In genomic region chr3:32819581-32820348, GRCh38 we compare ENCODE assay signal across 17 cellular contexts. TPM values are rescaled to one million over a fixed set of nuclear protein-coding genes. Genes with fewer than 3 reads are reported as not detected.
A peak's percentile ranks its signal among the peaks of the same experiment; 100 is the strongest.
DNase-seq lines count a peak whose midpoint lies in the region; ATAC-seq and TF ChIP-seq lines count a peak whose summit lies in the region.
"Had no signal": no experiment of that assay in that cellular context is flagged by ENCODE, and none has a peak within 500 bp of the region (broad histone marks: within the 10 kb centered on the region; RNA-seq: fewer than 3 reads in every experiment).

No MANE protein-coding gene starts in this region.

- H3K4me3 ChIP-seq in lower lobe of right lung, result peak overlapping the region; percentile 59

- POLR2A ChIA-PET in RWPE1 (lab: Yijun Ruan, JAX; ENCODE audit: low non-redundant PET), result no interaction called here

- TF ChIP-seq CTCF in brain (conservative IDR thresholded peaks at IDR 0.05), result no peak
- TF ChIP-seq CTCF in lower lobe of right lung (IDR thresholded peaks at IDR 0.05), result no peak
- TF ChIP-seq CTCF in RWPE1 (conservative IDR thresholded peaks at IDR 0.05; ENCODE audit: low read depth), result no peak

- ATAC-seq in activated T-cell treated with anti-CD3 and anti-CD28 coated beads, Interleukin-2, amount 50 U/mL, for 72 hours (replicated peaks in 1 of 2), result no peak
- ATAC-seq in lower lobe of right lung (peak; percentile 50 to 63), GM19463 (IDR thresholded peaks at IDR 0.05; ENCODE audit: unreplicated experiment) (no peak)
- ATAC-seq in stimulated activated effector memory CD8-positive, alpha-beta T cell treated with anti-CD3 and anti-CD28 coated beads, Interleukin-12 subunit alpha, Interleukin-12 subunit beta, amount 100 ng/mL, for 72 hours, result no peak
- ATAC-seq: activated T-cell treated with anti-CD3 and anti-CD28 coated beads, Interleukin-2, amount 50 U/mL, for 4 hours; Panc1; T-cell had no signal

- peak overlapping the region; percentile 76 to 77 for H3K4me3 Mint-ChIP-seq in activated T-cell treated with anti-CD3 and anti-CD28 coated beads, Interleukin-2, amount 50 U/mL, for 72 hours
- peak overlapping the region; percentile 56 to 89 (median 88) for H3K4me3 Mint-ChIP-seq in brain
- H3K4me3 Mint-ChIP-seq in stimulated activated effector memory CD8-positive, alpha-beta T cell treated with anti-CD3 and anti-CD28 coated beads, Interleukin-12 subunit alpha, Interleukin-12 subunit beta, amount 100 ng/mL, for 72 hours, result peak overlapping the region; percentile 65

- H3K36me3 Mint-ChIP-seq in activated T-cell treated with anti-CD3 and anti-CD28 coated beads, Interleukin-2, amount 50 U/mL, for 72 hours (ENCODE audit: insufficient read depth in 2 of 2), result peaks cover 0 to 4% of the 10 kb centered on the region in 2 donors
- H3K36me3 Mint-ChIP-seq in brain, result peaks cover 17% of the 10 kb centered on the region
- no peaks in the 10 kb centered on the region for H3K36me3 Mint-ChIP-seq in stimulated activated effector memory CD8-positive, alpha-beta T cell treated with anti-CD3 and anti-CD28 coated beads, Interleukin-12 subunit alpha, Interleukin-12 subunit beta, amount 100 ng/mL, for 72 hours
- H3K36me3 Mint-ChIP-seq: T-cell had no signal

- H3K27ac Mint-ChIP-seq in activated T-cell treated with anti-CD3 and anti-CD28 coated beads, Interleukin-2, amount 50 U/mL, for 72 hours, result no peak overlapping the region
- peak overlapping the region in 3 of 5 experiments; percentile 21 to 57 (median 44) for H3K27ac Mint-ChIP-seq in brain
- no peak overlapping the region for H3K27ac Mint-ChIP-seq in stimulated activated effector memory CD8-positive, alpha-beta T cell treated with anti-CD3 and anti-CD28 coated beads, Interleukin-12 subunit alpha, Interleukin-12 subunit beta, amount 100 ng/mL, for 72 hours
- H3K27ac Mint-ChIP-seq: dendritic cell treated with granulocyte-macrophage colony-stimulating factor and Interleukin-4, amounts not matched to agents 40 ng/mL and 50 ng/mL, for 4 days; T-cell had no signal

- DNase-seq in activated T-cell treated with anti-CD3 and anti-CD28 coated beads, Interleukin-2, amount 50 U/mL, for 72 hours, result no peak
- DNase-seq in activated T-cell treated with anti-CD3 and anti-CD28 coated beads for 4 hours (no peak), lower lobe of right lung (peak; percentile 71), NCI-H2196 treated with DMSO at 0.1 percent for 48 hours (lab: John Stamatoyannopoulos, UW; ENCODE audit: unreplicated experiment) (no peak), RWPE1 (ENCODE audit: low spot score) (no peak)
- no peak for DNase-seq in stimulated activated effector memory CD8-positive, alpha-beta T cell treated with anti-CD3 and anti-CD28 coated beads, Interleukin-12 subunit alpha, Interleukin-12 subunit beta, amount 100 ng/mL, for 72 hours (ENCODE audit: low spot score in 2 of 2)
- DNase-seq: activated CD4-positive, alpha-beta T cell treated with anti-CD3 and anti-CD28 coated beads for 4 hours; activated T-cell treated with anti-CD3 and anti-CD28 coated beads, Interleukin-2, amount 50 U/mL, for 4 hours; anterior cingulate cortex; NCI-H1048; small intestine; T-cell had no signal

- H3K4me1 Mint-ChIP-seq in activated T-cell treated with anti-CD3 and anti-CD28 coated beads, Interleukin-2, amount 50 U/mL, for 72 hours (ENCODE audit: low read depth), result peaks cover 26% of the 10 kb centered on the region
- H3K4me1 Mint-ChIP-seq in brain, result peaks cover 46% of the 10 kb centered on the region
- peaks cover 1% of the 10 kb centered on the region for H3K4me1 Mint-ChIP-seq in stimulated activated effector memory CD8-positive, alpha-beta T cell treated with anti-CD3 and anti-CD28 coated beads, Interleukin-12 subunit alpha, Interleukin-12 subunit beta, amount 100 ng/mL, for 72 hours

- peaks cover 16% of the 10 kb centered on the region for H3K4me1 ChIP-seq in lower lobe of right lung

- CTCF ChIA-PET in RWPE1 (lab: Yijun Ruan, JAX), result no interaction called here

- H3K36me3 ChIP-seq in lower lobe of right lung, result no peaks in the 10 kb centered on the region

- no peaks in the 10 kb centered on the region for H3K9me3 ChIP-seq in lower lobe of right lung

- peaks cover 60% of the 10 kb centered on the region for H3K27me3 ChIP-seq in lower lobe of right lung (ENCODE audit: low read depth)

- intact Hi-C loops in lower lobe of right lung (cut with DNase I), result no loop called here

- H3K9me3 Mint-ChIP-seq in activated T-cell treated with anti-CD3 and anti-CD28 coated beads, Interleukin-2, amount 50 U/mL, for 72 hours, result no peaks in the 10 kb centered on the region
- peaks cover 4 to 23% (median 6%) of the 10 kb centered on the region in 5 experiments for H3K9me3 Mint-ChIP-seq in brain
- H3K9me3 Mint-ChIP-seq in stimulated activated effector memory CD8-positive, alpha-beta T cell treated with anti-CD3 and anti-CD28 coated beads, Interleukin-12 subunit alpha, Interleukin-12 subunit beta, amount 100 ng/mL, for 72 hours, result no peaks in the 10 kb centered on the region
- H3K9me3 Mint-ChIP-seq: activated T-cell treated with anti-CD3 and anti-CD28 coated beads, Interleukin-2, amount 50 U/mL, for 4 hours; dendritic cell treated with granulocyte-macrophage colony-stimulating factor and Interleukin-4, amounts not matched to agents 40 ng/mL and 50 ng/mL, for 4 days; T-cell had no signal

- H3K27ac ChIP-seq in lower lobe of right lung (peak overlapping the region; percentile 74), RWPE1 (no peak overlapping the region)

- peaks cover 38% of the 10 kb centered on the region for H3K27me3 Mint-ChIP-seq in activated T-cell treated with anti-CD3 and anti-CD28 coated beads, Interleukin-2, amount 50 U/mL, for 72 hours (ENCODE audit: low read depth)
- peaks cover 80% of the 10 kb centered on the region for H3K27me3 Mint-ChIP-seq in brain

RNA-seq across cellular contexts. Expression of gene TRIM71, which starts 2.0 kb away (rescaled TPM):
- total RNA-seq in activated T-cell treated with anti-CD3 and anti-CD28 coated beads, Interleukin-2, amount 50 U/mL, for 72 hours, result under 1 TPM; 0.02 to 0.07 TPM
- polyA plus RNA-seq in brain (ENCODE audit: insufficient read depth, low read depth, low replicate concordance), result 0.10 TPM
- total RNA-seq in lower lobe of right lung, result 2.5 TPM
- total RNA-seq: HT1080 had no signal

Comparison
In these comparisons a context has a peak if more than half of its experiments do, and no peak if none do; other contexts are left out.
1. ATAC-seq: peak in lower lobe of right lung (2 of 2); none in activated T-cell treated with anti-CD3 and anti-CD28 coated beads, Interleukin-2, amount 50 U/mL, for 72 hours (0 of 2), stimulated activated effector memory CD8-positive, alpha-beta T cell treated with anti-CD3 and anti-CD28 coated beads, Interleukin-12 subunit alpha, Interleukin-12 subunit beta, amount 100 ng/mL, for 72 hours (single experiment) and GM19463 (single experiment).
2. H3K27ac Mint-ChIP-seq: peak in brain (3 of 5); none in activated T-cell treated with anti-CD3 and anti-CD28 coated beads, Interleukin-2, amount 50 U/mL, for 72 hours (single experiment) and stimulated activated effector memory CD8-positive, alpha-beta T cell treated with anti-CD3 and anti-CD28 coated beads, Interleukin-12 subunit alpha, Interleukin-12 subunit beta, amount 100 ng/mL, for 72 hours (single experiment).
3. Peak in every context shown above with its lines, with median percentiles within 50 percentile points of each other: H3K4me3 Mint-ChIP-seq.